Comparison of ENCODE assay signal across 25 cellular contexts in the genomic region with DNA sequence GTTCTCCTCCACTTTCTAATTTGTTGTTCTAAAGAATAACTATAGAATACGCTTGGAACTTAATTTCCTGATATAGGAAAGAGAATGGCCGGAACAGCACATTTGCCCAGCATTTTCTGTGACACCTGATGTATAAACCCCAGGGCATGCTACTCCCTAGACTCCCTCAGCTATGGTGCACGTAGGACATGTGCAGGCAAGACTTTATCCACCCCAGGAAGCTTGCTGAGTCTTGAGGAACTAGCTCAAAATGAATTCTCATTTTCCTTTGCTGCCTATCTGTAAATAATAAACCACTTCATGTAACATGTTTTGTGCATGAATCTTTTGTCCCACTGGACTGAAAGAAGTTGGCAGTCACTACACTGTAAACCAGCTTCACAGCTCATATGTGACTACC.
"Had no signal": no experiment of that assay in that cellular context is flagged by ENCODE, and none has a peak within 500 bp of the region (broad histone marks: within the 10 kb centered on the region; RNA-seq: fewer than 3 reads in every experiment).

No MANE protein-coding gene starts in this region.

- H3K36me3 ChIP-seq: MG63, SJSA1 had no signal

- FAIRE-seq: HepG2, RCC 7860 had no signal

- ATAC-seq: HepG2 had no signal

- H3K27ac ChIP-seq: SJSA1, SK-N-MC had no signal

- H3K4me1 ChIP-seq: SJSA1 had no signal

- H3K27me3 ChIP-seq: MG63, SJSA1 had no signal

- H3K9me3 ChIP-seq: MG63 had no signal

- DNase-seq: IMR-90, Karpas-422, KG1, MG63, NCI-H1092, NCI-H1105 treated with DMSO at 0.1 percent for 48 hours, NCI-H1417 treated with DMSO at 0.1 percent for 48 hours, NCI-H146, NCI-H1694 treated with DMSO at 0.1 percent for 48 hours, NCI-H2029, NCI-H2081 treated with DMSO at 0.1 percent for 48 hours, NCI-H2171, NCI-H226, NCI-H446, NCI-H510A, NCI-H524 treated with DMSO at 0.1 percent for 48 hours, NCI-H69, NCI-H774, Right ventricle myocardium superior, RPMI8226, SIG-M5 had no signal

- H3K4me3 ChIP-seq: MG63, SJSA1, SK-N-MC had no signal
